ENCODE assay signal across 25 cellular contexts in genomic region chr3:170100937-170101336, GRCh38.
"Had no signal": no experiment of that assay in that cellular context is flagged by ENCODE, and none has a peak within 500 bp of the region (broad histone marks: within the 10 kb centered on the region; RNA-seq: fewer than 3 reads in every experiment).

No MANE protein-coding gene starts in this region.

- H3K4me3 Mint-ChIP-seq: activated T-helper 1 cell treated with anti-CD3 and anti-CD28 coated beads, Interleukin-12 subunit alpha, Interleukin-12 subunit beta, Interleukin-2, Interleukin-4 antibody, amounts not matched to agents 30 ng/mL and 10 ng/mL and 1 ng/mL, durations not matched to agents 14 hours and 24 hours and 36 hours; dendritic cell treated with granulocyte-macrophage colony-stimulating factor and Interleukin-4, amounts not matched to agents 40 ng/mL and 50 ng/mL, for 4 days; mesothelial cell of epicardium; nephron; WTC11 had no signal

- H3K4me1 ChIP-seq: heart left ventricle, prostate gland, suprapubic skin, tibial nerve had no signal

- H3K27ac Mint-ChIP-seq: activated T-helper 1 cell treated with anti-CD3 and anti-CD28 coated beads, Interleukin-12 subunit alpha, Interleukin-12 subunit beta, Interleukin-2, Interleukin-4 antibody, amounts not matched to agents 30 ng/mL and 10 ng/mL and 1 ng/mL, durations not matched to agents 14 hours and 24 hours and 36 hours; dendritic cell treated with granulocyte-macrophage colony-stimulating factor and Interleukin-4, amounts not matched to agents 40 ng/mL and 50 ng/mL, for 4 days; mesothelial cell of epicardium; nephron; WTC11 had no signal

- H3K27ac ChIP-seq: brain microvascular endothelial cell, heart left ventricle, neutrophil, ovary, prostate gland, stomach, suprapubic skin, tibial nerve had no signal

- FAIRE-seq: endometrium had no signal

- H3K4me1 Mint-ChIP-seq: mesothelial cell of epicardium, nephron, WTC11 had no signal

- ATAC-seq: heart left ventricle, left ventricle myocardium superior, WTC11 had no signal

- H3K27me3 ChIP-seq: brain microvascular endothelial cell, heart left ventricle, neutrophil, ovary, stomach, suprapubic skin, tibial nerve had no signal

- H3K27me3 Mint-ChIP-seq: dendritic cell treated with granulocyte-macrophage colony-stimulating factor and Interleukin-4, amounts not matched to agents 40 ng/mL and 50 ng/mL, for 4 days had no signal

- DNase-seq: activated CD4-positive, alpha-beta T cell treated with anti-CD3 and anti-CD28 coated beads for 4 hours; activated CD8-positive, alpha-beta memory T cell treated with anti-CD3 and anti-CD28 coated beads, Interleukin-2, amount 50 U/mL, for 48 hours; activated gamma-delta T cell treated with Interleukin-2 at 50 U/mL for 16 hours; anterior cingulate cortex; brain microvascular endothelial cell; caudate nucleus; effector CD4-positive, alpha-beta T cell; heart left ventricle; left ventricle myocardium superior; mammary epithelial cell; ovary; stimulated activated CD4-positive, alpha-beta T cell treated with anti-CD3 and anti-CD28 coated beads, Interleukin-12 subunit alpha, Interleukin-12 subunit beta, amount 100 ng/mL, for 4 hours; stomach; T-helper 1 cell; T-helper 9 cell had no signal

- H3K9me3 ChIP-seq: heart left ventricle, neutrophil, ovary, prostate gland, stomach, suprapubic skin, tibial nerve had no signal

- H3K4me3 ChIP-seq: heart left ventricle, ovary, prostate gland, stomach, suprapubic skin, tibial nerve had no signal

- H3K9me3 Mint-ChIP-seq: activated T-helper 1 cell treated with anti-CD3 and anti-CD28 coated beads, Interleukin-12 subunit alpha, Interleukin-12 subunit beta, Interleukin-2, Interleukin-4 antibody, amounts not matched to agents 30 ng/mL and 10 ng/mL and 1 ng/mL, durations not matched to agents 14 hours and 24 hours and 36 hours; dendritic cell treated with granulocyte-macrophage colony-stimulating factor and Interleukin-4, amounts not matched to agents 40 ng/mL and 50 ng/mL, for 4 days; mesothelial cell of epicardium; nephron; WTC11 had no signal
